ENCODE assay signal across 20 cellular contexts in genomic region chr14:31360919-31361662, GRCh38. TPM values are rescaled to one million over a fixed set of nuclear protein-coding genes. Genes with fewer than 3 reads are reported as not detected.
DNase-seq lines count a peak whose midpoint lies in the region; ATAC-seq and TF ChIP-seq lines count a peak whose summit lies in the region.
"Had no signal": no experiment of that assay in that cellular context is flagged by ENCODE, and none has a peak within 500 bp of the region (broad histone marks: within the 10 kb centered on the region; RNA-seq: fewer than 3 reads in every experiment).

No MANE protein-coding gene starts in this region.

- no peaks in the 10 kb centered on the region; the same call in none of the 2 replicates for H3K27me3 Mint-ChIP-seq in HFFc6 (ENCODE audit: insufficient read depth)
- H3K27me3 Mint-ChIP-seq: activated B cell treated with CpG ODN at 0.5 μM for 24 hours; activated naive CD4-positive, alpha-beta T cell treated with anti-CD3 and anti-CD28 coated beads, Interleukin-2, amount 50 U/mL, for 24 hours had no signal

- TF ChIP-seq CTCF in HFFc6 (IDR thresholded peaks at IDR 0.05) (no peak), fibroblast of the aortic adventitia (IDR thresholded peaks at IDR 0.05; ENCODE audit: insufficient read depth, low read length) (no peak), transverse colon (IDR thresholded peaks at IDR 0.05) (no peak)

- H3K27ac ChIP-seq in transverse colon, result no peak overlapping the region
- H3K27ac ChIP-seq: neural progenitor cell had no signal

- H3K9me3 ChIP-seq in transverse colon, result no peaks in the 10 kb centered on the region

- H3K9me3 Mint-ChIP-seq in HFFc6, result no peaks in the 10 kb centered on the region
- H3K9me3 Mint-ChIP-seq: activated B cell treated with CpG ODN at 0.5 μM for 24 hours; activated naive CD4-positive, alpha-beta T cell treated with anti-CD3 and anti-CD28 coated beads, Interleukin-2, amount 50 U/mL, for 24 hours; neural progenitor cell had no signal

- H3K4me1 Mint-ChIP-seq in HFFc6 (ENCODE audit: low read depth), result peaks cover 60% of the 10 kb centered on the region
- H3K4me1 Mint-ChIP-seq: activated naive CD4-positive, alpha-beta T cell treated with anti-CD3 and anti-CD28 coated beads, Interleukin-2, amount 50 U/mL, for 24 hours; neural progenitor cell had no signal

- no peak for TF ChIP-seq POLR2A in transverse colon (IDR thresholded peaks at IDR 0.05)

- in situ Hi-C loops in transverse colon (cut with MboI; ENCODE audit: low pct_ligation_motif_present in 1 of 4, low pct_unique_long_range_greater_than_20kb in 1 of 4, low sequenced_read_pairs in 3 of 4), result loop anchor here in 3 of 4 donors (25.0 kb wide), 4 partner anchors 199 to 699 kb away; no protein-coding TSS in a partner anchor

- H3K4me3 ChIP-seq in fibroblast of the aortic adventitia (ENCODE audit: low read depth, low read length), result no peak overlapping the region
- H3K4me3 ChIP-seq in transverse colon, result no peak overlapping the region
- H3K4me3 ChIP-seq: neural progenitor cell had no signal

- no peaks in the 10 kb centered on the region for H3K27me3 ChIP-seq in transverse colon
- H3K27me3 ChIP-seq: neural progenitor cell had no signal

- H3K36me3 Mint-ChIP-seq in HFFc6 (ENCODE audit: low read depth), result peaks cover 24% of the 10 kb centered on the region; the same call in 1 of the 2 replicates

- intact Hi-C loops in transverse colon (cut with DNase I; ENCODE audit: low total_unique reads), result no loop called here

- H3K4me3 Mint-ChIP-seq in HFFc6, result peak overlapping the region; percentile 49
- H3K4me3 Mint-ChIP-seq: activated B cell treated with CpG ODN at 0.5 μM for 24 hours; activated naive CD4-positive, alpha-beta T cell treated with anti-CD3 and anti-CD28 coated beads, Interleukin-2, amount 50 U/mL, for 24 hours; neural progenitor cell had no signal

- WGBS in transverse colon (ENCODE audit: low coverage in 1 of 2), 2 donors, result 78 to 86% methylated on average over 3 of the region's 3 CpGs

- no peak for TF ChIP-seq EP300 in transverse colon (IDR thresholded peaks at IDR 0.05; ENCODE audit: low read depth)

- peak; percentile 36; the same call in 2 of the 3 replicates for ATAC-seq in SK-N-SH treated with all-trans-retinoic acid at 6 μM for 48 hours
- ATAC-seq in HG03432 (IDR thresholded peaks at IDR 0.05; ENCODE audit: unreplicated experiment), result no peak
- no peak for ATAC-seq in GM19395 (IDR thresholded peaks at IDR 0.05; ENCODE audit: unreplicated experiment)

- peaks cover 0 to 24% (median 11%) of the 10 kb centered on the region in 4 donors for H3K36me3 ChIP-seq in transverse colon
- H3K36me3 ChIP-seq: neural progenitor cell had no signal

- peak overlapping the region; percentile 87 for H3K27ac Mint-ChIP-seq in HFFc6
- H3K27ac Mint-ChIP-seq: activated B cell treated with CpG ODN at 0.5 μM for 24 hours; activated naive CD4-positive, alpha-beta T cell treated with anti-CD3 and anti-CD28 coated beads, Interleukin-2, amount 50 U/mL, for 24 hours; neural progenitor cell had no signal

- H3K4me1 ChIP-seq in transverse colon, result peaks cover 0 to 5% (median 3%) of the 10 kb centered on the region in 4 donors
- H3K4me1 ChIP-seq: neural progenitor cell had no signal

- peak; percentile 39 for DNase-seq in A172 (ENCODE audit: low spot score)
- peak; percentile 68 for DNase-seq in HFFc6
- peak; percentile 7 for DNase-seq in fibroblast of the aortic adventitia (ENCODE audit: low read depth)
- no peak for DNase-seq in transverse colon
- DNase-seq in NCI-H1436 (lab: John Stamatoyannopoulos, UW), result no peak
- DNase-seq: 8988T; activated B cell treated with CpG ODN at 0.5 μM for 24 hours; activated CD8-positive, alpha-beta memory T cell treated with anti-CD3 and anti-CD28 coated beads, Interleukin-2, amount 50 U/mL, for 4 hours; GDM1; hypothalamus; NCI-H1105 treated with DMSO at 0.1 percent for 48 hours; NCI-H510A; OCI-M1; stimulated activated CD4-positive, alpha-beta T cell treated with anti-CD3 and anti-CD28 coated beads, Interleukin-4, amount 100 ng/mL, for 24 hours; T-helper 1 cell had no signal

TF ChIP-seq in SK-N-SH treated with all-trans-retinoic acid at 6 μM for 48 hours, 23 proteins besides CTCF, POLR2A, EP300 and RAD21:
- TF ChIP-seq BACH2 (CRISPR knock-in tag; IDR thresholded peaks at IDR 0.05; ENCODE audit: borderline replicate concordance), result no peak
- TF ChIP-seq, protein P1, sequence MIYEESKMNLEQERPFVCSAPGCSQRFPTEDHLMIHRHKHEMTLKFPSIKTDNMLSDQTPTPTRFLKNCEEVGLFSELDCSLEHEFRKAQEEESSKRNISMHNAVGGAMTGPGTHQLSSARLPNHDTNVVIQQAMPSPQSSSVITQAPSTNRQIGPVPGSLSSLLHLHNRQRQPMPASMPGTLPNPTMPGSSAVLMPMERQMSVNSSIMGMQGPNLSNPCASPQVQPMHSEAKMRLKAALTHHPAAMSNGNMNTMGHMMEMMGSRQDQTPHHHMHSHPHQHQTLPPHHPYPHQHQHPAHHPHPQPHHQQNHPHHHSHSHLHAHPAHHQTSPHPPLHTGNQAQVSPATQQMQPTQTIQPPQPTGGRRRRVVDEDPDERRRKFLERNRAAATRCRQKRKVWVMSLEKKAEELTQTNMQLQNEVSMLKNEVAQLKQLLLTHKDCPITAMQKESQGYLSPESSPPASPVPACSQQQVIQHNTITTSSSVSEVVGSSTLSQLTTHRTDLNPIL (CRISPR knock-in tag; IDR thresholded peaks at IDR 0.05; ENCODE audit: low read depth), result 0 out of 2 replicates have a peak, but pooled peaks have one; percentile 26

RNA-seq across cellular contexts. Expression of gene HEATR5A, which starts 59.3 kb away (rescaled TPM):
- 21.6 and 31.6 TPM in 2 replicates for total RNA-seq in A172 (2014; rRNA removed; shearing (Covaris generic))
- 10 to 100 TPM; 59.7 to 83.3 (median 66.4) TPM for total RNA-seq in HFFc6 (2021; fragmentation: NEBNext Ultra II Directional; extraction: Animal tissue kit (Norgen Biotek cat#: 25700))
- 52.4 and 66.8 TPM in 2 replicates for total RNA-seq in fibroblast of the aortic adventitia (ENCODE audit: low replicate concordance)
- 10 to 100 TPM; 15.3 to 58.4 (median 38.5) TPM for total RNA-seq in transverse colon

Comparison
In these comparisons a context has a peak if more than half of its experiments do, and no peak if none do; other contexts are left out.
1. DNase-seq: peak in A172 (single experiment), HFFc6 (single experiment) and fibroblast of the aortic adventitia (single experiment); none in transverse colon (single experiment) and NCI-H1436 (single experiment).